ENCODE assay signal across 22 cellular contexts in genomic region chr16:76913046-76913445, GRCh38.
DNase-seq lines count a peak whose midpoint lies in the region; ATAC-seq, FAIRE-seq and TF ChIP-seq lines count a peak whose summit lies in the region.
"Had no signal": no experiment of that assay in that cellular context is flagged by ENCODE, and none has a peak within 500 bp of the region (broad histone marks: within the 10 kb centered on the region; RNA-seq: fewer than 3 reads in every experiment).

No MANE protein-coding gene starts in this region.

- H3K36me3 Mint-ChIP-seq in MCF 10A (ENCODE audit: insufficient read depth, unreplicated experiment) = no peaks in the 10 kb centered on the region

- BruUV-seq in MCF 10A (replicated peaks; lab: Mats Ljungman, UMichigan) (no TSS peak), HepG2 (replicated peaks; lab: Mats Ljungman, UMichigan) (no TSS peak)

- WGBS in HepG2 (ENCODE audit: low lambda C conversion rate) = 75% methylated on average over 1 of the region's 1 CpG

- H3K4me2 ChIP-seq in HepG2 (ENCODE audit: low read depth, low read length) = no peak overlapping the region
- H3K4me2 ChIP-seq: PC-9 had no signal

- H3K27me3 ChIP-seq in breast epithelium = no peaks in the 10 kb centered on the region
- no peaks in the 10 kb centered on the region for H3K27me3 ChIP-seq in HepG2 (ENCODE audit: control insufficient read depth in 1 of 2, insufficient read depth in 2 of 2, low read length in 2 of 2)
- H3K27me3 ChIP-seq: MG63 had no signal

- H3K4me3 ChIP-seq in breast epithelium (no peak overlapping the region), fibroblast of villous mesenchyme (ENCODE audit: low read depth, low read length) (no peak overlapping the region), HepG2 (replicated peaks in 1 of 3; ENCODE audit: insufficient read depth in 1 of 3, low read depth in 2 of 3, low read length in 3 of 3) (no peak overlapping the region)
- H3K4me3 ChIP-seq: MG63, PC-9 had no signal

- H4K20me1 ChIP-seq in HepG2 (ENCODE audit: insufficient read depth, low read length) = no peaks in the 10 kb centered on the region

- POLR2A ChIA-PET in MCF 10A (lab: Yijun Ruan, JAX) (interaction anchor here (1.0 kb wide), 1 partner anchor 10 kb away, joined by 3 read pairs; no protein-coding TSS in a partner anchor), HepG2 (lab: Yijun Ruan, JAX) (no interaction called here)

- no peak overlapping the region for H3K4me3 Mint-ChIP-seq in MCF 10A (ENCODE audit: unreplicated experiment)
- H3K4me3 Mint-ChIP-seq: HFFc6 had no signal

- TF ChIP-seq CTCF in MCF 10A (IDR thresholded peaks at IDR 0.05; ENCODE audit: unreplicated experiment) (no peak), breast epithelium (IDR thresholded peaks at IDR 0.05) (no peak), fibroblast of villous mesenchyme (IDR thresholded peaks at IDR 0.05; ENCODE audit: insufficient read depth, low read depth, low read length) (no peak), HepG2 (CRISPR knock-in tag; IDR thresholded peaks at IDR 0.05) (no peak)

- no peak overlapping the region for H3K27ac Mint-ChIP-seq in MCF 10A (ENCODE audit: low read depth, unreplicated experiment)
- H3K27ac Mint-ChIP-seq: HFFc6 had no signal

- no peak overlapping the region for H2AFZ ChIP-seq in HepG2 (ENCODE audit: low read length)
- H2AFZ ChIP-seq: PC-9 had no signal

- H3K4me1 Mint-ChIP-seq in MCF 10A (ENCODE audit: insufficient read depth, unreplicated experiment) = peaks cover 18% of the 10 kb centered on the region

- in situ Hi-C loops in HepG2 (cut with HindIII; ENCODE audit: extremely low pct_ligation_motif_present, low pct_unique_long_range_greater_than_20kb) = no loop called here

- intact Hi-C loops in MCF 10A (cut with micrococcal nuclease) (no loop called here), breast epithelium (cut with DNase I; ENCODE audit: low total_unique reads) (no loop called here), HepG2 (cut with micrococcal nuclease; ENCODE audit: unreplicated experiment) (no loop called here), posterior cingulate gyrus (cut with DNase I) (no loop called here)

- no peaks in the 10 kb centered on the region for H3K36me3 ChIP-seq in breast epithelium
- no peaks in the 10 kb centered on the region for H3K36me3 ChIP-seq in HepG2 (replicated peaks in 1 of 2; ENCODE audit: control insufficient read depth in 1 of 2, insufficient read depth in 2 of 2, low read length in 2 of 2)
- H3K36me3 ChIP-seq: MG63 had no signal

- DNase-seq in MCF 10A (ENCODE audit: unreplicated experiment) (peak; percentile 50), breast epithelium (ENCODE audit: low spot score in 2 of 2) (no peak), amniotic epithelial cell (ENCODE audit: low read depth) (peak; percentile 29), fibroblast of villous mesenchyme (ENCODE audit: low read depth) (peak; percentile 2), HepG2 (ENCODE audit: low spot score) (no peak), NCI-H1930 (lab: John Stamatoyannopoulos, UW) (no peak), posterior cingulate gyrus (no peak)
- DNase-seq: C1 segment of cervical spinal cord, DND-41, GF-D8, HFFc6, MG63, NCI-H1092, NCI-H187, NCI-H446 treated with DMSO at 0.1 percent for 48 hours, NCI-H748 treated with DMSO at 0.1 percent for 48 hours, PC-9, Right ventricle myocardium superior had no signal

- CTCF ChIA-PET in MCF 10A (lab: Yijun Ruan, JAX) (no interaction called here), HepG2 (lab: Yijun Ruan, JAX; ENCODE audit: low intra/inter-chr PET ratio, low total read pairs) (no interaction called here)

- H3K9me3 ChIP-seq in breast epithelium = no peaks in the 10 kb centered on the region
- H3K9me3 ChIP-seq in HepG2 (ENCODE audit: low read length) = peaks cover 4% of the 10 kb centered on the region
- H3K9me3 ChIP-seq: MG63 had no signal

- H3K9ac ChIP-seq in HepG2 (ENCODE audit: insufficient read depth, low read depth, low read length) = no peak overlapping the region

- H3K79me2 ChIP-seq in HepG2 (ENCODE audit: insufficient read depth, low read length) = no peaks in the 10 kb centered on the region

- no peak for FAIRE-seq in HepG2 (lab: Jason Lieb, UNC)
- FAIRE-seq: GM12892, H54 had no signal

- no peaks in the 10 kb centered on the region for H3K27me3 Mint-ChIP-seq in MCF 10A (ENCODE audit: insufficient read depth, unreplicated experiment)

- H3K27ac ChIP-seq in breast epithelium (no peak overlapping the region), HepG2 (ENCODE audit: extremely low read length, insufficient read depth, low read length) (no peak overlapping the region)
- H3K27ac ChIP-seq: PC-9 had no signal

- no peak for TF ChIP-seq RAD21 in HepG2 (CRISPR knock-in tag; IDR thresholded peaks at IDR 0.05)

- ATAC-seq in HepG2 (no peak), GM21367 (IDR thresholded peaks at IDR 0.05; ENCODE audit: unreplicated experiment) (no peak)
- ATAC-seq: SK-N-SH treated with all-trans-retinoic acid at 6 μM for 48 hours had no signal

- TF ChIP-seq EP300 in HepG2 (IDR thresholded peaks at IDR 0.05; ENCODE audit: low read depth in 2 of 2, low read length in 2 of 2) (no peak), HepG2 (CRISPR knock-in tag; IDR thresholded peaks at IDR 0.05; ENCODE audit: borderline replicate concordance) (no peak)

- TF ChIP-seq POLR2A in breast epithelium (IDR thresholded peaks at IDR 0.05) = no peak
- TF ChIP-seq POLR2A in HepG2 (IDR thresholded peaks at IDR 0.05; ENCODE audit: insufficient read depth in 1 of 2, low read depth in 2 of 2, low read length in 2 of 2) = no peak

- H3K9me3 Mint-ChIP-seq in MCF 10A (ENCODE audit: unreplicated experiment) = no peaks in the 10 kb centered on the region

- H3K4me1 ChIP-seq in breast epithelium (no peaks in the 10 kb centered on the region), HepG2 (ENCODE audit: insufficient read depth, low read length) (no peaks in the 10 kb centered on the region)

TF ChIP-seq in HepG2, 621 proteins besides CTCF, POLR2A, EP300 and RAD21 (continues in another document):
- TF ChIP-seq ZSCAN25 (CRISPR knock-in tag; IDR thresholded peaks at IDR 0.05) (no peak), ONECUT2 (CRISPR knock-in tag; IDR thresholded peaks at IDR 0.05) (no peak), ZSCAN12 (CRISPR knock-in tag; IDR thresholded peaks at IDR 0.05) (no peak), AHDC1 (CRISPR knock-in tag; IDR thresholded peaks at IDR 0.05; ENCODE audit: borderline replicate concordance) (no peak), ZNF782 (CRISPR knock-in tag; IDR thresholded peaks at IDR 0.05; ENCODE audit: borderline replicate concordance) (no peak), MAX (IDR thresholded peaks at IDR 0.05) (no peak), MATR3 (CRISPR knock-in tag; IDR thresholded peaks at IDR 0.05) (no peak), NR1H2 (CRISPR knock-in tag; IDR thresholded peaks at IDR 0.05; ENCODE audit: borderline replicate concordance, low read depth) (no peak), PAX8 (CRISPR knock-in tag; IDR thresholded peaks at IDR 0.05; ENCODE audit: borderline replicate concordance) (no peak), ZNF616 (CRISPR knock-in tag; IDR thresholded peaks at IDR 0.05; ENCODE audit: low read depth) (no peak), ZNF263 (CRISPR knock-in tag; IDR thresholded peaks at IDR 0.05) (no peak), JDP2 (CRISPR knock-in tag; IDR thresholded peaks at IDR 0.05; ENCODE audit: borderline replicate concordance) (no peak), SNAPC5 (CRISPR knock-in tag; IDR thresholded peaks at IDR 0.05; ENCODE audit: borderline replicate concordance) (no peak)

Comparison
In these comparisons a context has a peak if more than half of its experiments do, and no peak if none do; other contexts are left out.
1. DNase-seq: peak in MCF 10A (single experiment), amniotic epithelial cell (single experiment) and fibroblast of villous mesenchyme (single experiment); none in breast epithelium (0 of 2), HepG2 (single experiment), NCI-H1930 (0 of 2) and posterior cingulate gyrus (0 of 10).